In the genomic region with DNA sequence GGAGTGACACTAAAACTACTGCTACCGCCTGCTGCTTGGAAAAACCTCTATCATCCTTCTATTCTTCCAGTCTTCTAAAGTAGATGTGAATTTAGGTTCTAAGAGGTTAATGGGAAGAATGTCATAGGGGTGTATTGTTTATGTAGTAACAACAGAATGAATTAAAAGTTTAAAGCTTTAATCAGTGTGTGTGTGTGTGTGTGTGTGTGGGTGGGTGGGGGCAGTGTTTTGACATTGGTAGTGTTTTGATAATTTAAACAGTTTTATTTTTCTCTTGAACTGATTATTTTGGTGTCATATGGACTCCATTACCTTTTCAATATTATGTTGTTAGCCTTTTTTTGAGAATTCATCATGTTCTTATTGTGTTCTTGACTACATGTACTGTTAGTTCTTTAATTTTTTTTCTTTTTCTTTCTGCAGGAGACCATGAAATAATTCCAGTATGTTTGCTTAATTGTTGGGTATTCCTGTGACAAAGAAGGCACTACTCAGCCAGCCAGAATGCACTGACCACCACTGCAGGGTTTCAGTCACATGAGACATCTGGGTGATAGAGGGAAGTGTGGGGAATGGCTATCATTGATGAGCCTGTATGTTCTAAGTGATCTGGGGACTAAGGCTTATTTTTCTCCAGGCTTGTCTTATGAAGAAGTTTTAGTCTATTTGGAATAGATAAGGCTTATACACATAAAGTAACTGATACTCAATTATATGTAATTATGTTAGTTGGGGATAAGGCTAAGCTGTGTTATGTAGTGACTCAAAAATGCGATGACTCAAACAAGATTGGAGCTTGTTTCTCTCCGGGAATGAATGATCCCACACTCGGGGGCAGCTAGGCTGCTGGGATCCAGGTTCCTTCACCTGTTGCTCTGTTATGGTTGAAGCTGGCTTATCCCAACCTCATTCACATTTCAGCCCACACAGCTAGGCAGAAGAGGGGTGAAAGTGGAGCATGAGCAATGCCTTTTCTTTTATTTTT, we compare ENCODE assay signal across 1 cellular context.
TF ChIP-seq lines count a peak whose summit lies in the region.

No MANE protein-coding gene starts in this region.

TF ChIP-seq in SK-N-SH treated with all-trans-retinoic acid at 6 μM for 48 hours, 23 proteins besides CTCF, POLR2A, EP300 and RAD21:
- no peak for TF ChIP-seq ZC3H10 (CRISPR knock-in tag; IDR thresholded peaks at IDR 0.05)
- no peak for TF ChIP-seq RARB (CRISPR knock-in tag; IDR thresholded peaks at IDR 0.05)
- TF ChIP-seq ISL1 (CRISPR knock-in tag; IDR thresholded peaks at IDR 0.05), result peak; percentile 52; the same call in 1 of the 2 replicates
